In the genomic region with DNA sequence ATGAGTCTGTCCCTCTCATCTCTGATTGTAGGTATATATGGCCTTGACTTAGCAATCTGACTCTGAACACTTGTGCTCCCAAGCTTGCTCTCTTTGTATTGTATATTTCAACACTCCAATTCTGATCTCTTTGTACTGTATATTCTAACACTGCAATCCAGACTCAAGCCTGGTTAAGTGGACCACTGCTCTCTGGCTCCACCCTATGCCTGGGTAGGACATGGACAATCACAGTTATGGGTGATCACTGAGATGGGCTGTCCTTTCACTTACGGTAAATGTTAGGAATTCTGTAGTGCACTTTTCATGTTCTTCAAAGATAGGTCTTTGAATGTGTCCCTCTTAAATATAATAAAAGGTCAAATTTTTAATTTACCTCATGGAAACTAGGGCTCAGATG, we compare ENCODE assay signal across 22 cellular contexts.
A peak's percentile ranks its signal among the peaks of the same experiment; 100 is the strongest.
DNase-seq lines count a peak whose midpoint lies in the region; ATAC-seq and TF ChIP-seq lines count a peak whose summit lies in the region.
"Had no signal": no experiment of that assay in that cellular context is flagged by ENCODE, and none has a peak within 500 bp of the region (broad histone marks: within the 10 kb centered on the region; RNA-seq: fewer than 3 reads in every experiment).

No MANE protein-coding gene starts in this region.

- no peak for DNase-seq in CD14-positive monocyte (ENCODE audit: low spot score)
- DNase-seq in OCI-LY7 (ENCODE audit: low spot score): no peak
- no peak for DNase-seq in epithelial cell of proximal tubule (ENCODE audit: low read depth)
- DNase-seq in activated T-cell treated with anti-CD3 and anti-CD28 coated beads, Interleukin-2, amount 50 U/mL, for 24 hours: no peak
- no peak for DNase-seq in T-helper 2 cell treated with Interferon-gamma antibody and Interleukin-4, amounts not matched to agents 5 μg/mL and 100 μg/mL, for 36 hours (ENCODE audit: low spot score)
- DNase-seq: CD4-positive, alpha-beta memory T cell; DND-41; GM23248; IMR-90; Kasumi-1; NCI-H1436; NCI-H2081; NCI-H226; NCI-H526 treated with DMSO at 0.1 percent for 48 hours; Peyer's patch; Right ventricle myocardium superior had no signal

- no peaks in the 10 kb centered on the region for H3K9me2 ChIP-seq in OCI-LY7 (ENCODE audit: insufficient read depth, low read length)
- H3K9me2 ChIP-seq: SK-N-SH had no signal

- H4K20me1 ChIP-seq in OCI-LY7 (ENCODE audit: insufficient read depth, low read length): no peaks in the 10 kb centered on the region

- H3K4me1 ChIP-seq in OCI-LY7 (ENCODE audit: insufficient read depth, low read length, poor library complexity, severe bottlenecking): no peaks in the 10 kb centered on the region
- H3K4me1 ChIP-seq: Peyer's patch had no signal

- H3K9me3 ChIP-seq in OCI-LY7 (ENCODE audit: low read length): no peaks in the 10 kb centered on the region
- H3K9me3 ChIP-seq: Peyer's patch, SK-N-SH had no signal

- intact Hi-C loops in CD14-positive monocyte (cut with micrococcal nuclease) (no loop called here), OCI-LY7 (cut with micrococcal nuclease; ENCODE audit: unreplicated experiment) (no loop called here)

- TF ChIP-seq CTCF in CD14-positive monocyte (IDR thresholded peaks at IDR 0.05): peak; percentile 26
- TF ChIP-seq CTCF in GM12874 (IDR thresholded peaks at IDR 0.05; ENCODE audit: insufficient read depth, low read depth, low read length): 0 out of 2 replicates have a peak, but pooled peaks have one; percentile 16
- peak; percentile 38; the same call in 1 of the 2 replicates for TF ChIP-seq CTCF in OCI-LY7 (conservative IDR thresholded peaks at IDR 0.05; ENCODE audit: low read length)
- peak; percentile 44 for TF ChIP-seq CTCF in epithelial cell of proximal tubule (conservative IDR thresholded peaks at IDR 0.05; ENCODE audit: low read depth, low read length)

- peaks cover 0 to 2% (median 0%) of the 10 kb centered on the region in 7 donors for H3K9me3 Mint-ChIP-seq in CD14-positive monocyte
- no peaks in the 10 kb centered on the region for H3K9me3 Mint-ChIP-seq in activated T-cell treated with anti-CD3 and anti-CD28 coated beads, Interleukin-2, amount 50 U/mL, for 24 hours
- no peaks in the 10 kb centered on the region for H3K9me3 Mint-ChIP-seq in T-helper 2 cell treated with Interferon-gamma antibody and Interleukin-4, amounts not matched to agents 5 μg/mL and 100 μg/mL, for 36 hours
- H3K9me3 Mint-ChIP-seq: T-helper 1 cell treated with Interleukin-12 subunit alpha and Interleukin-12 subunit beta and Interleukin-4 antibody, amounts not matched to agents 30 μg/mL and 1 μg/mL, for 36 hours had no signal

- no peaks in the 10 kb centered on the region for H3K79me2 ChIP-seq in OCI-LY7 (ENCODE audit: insufficient read depth, low read depth, low read length)

- CTCF ChIA-PET in OCI-LY7 (lab: Charles Lee; ENCODE audit: unreplicated experiment): no interaction called here

- no peak for ATAC-seq in HG03442 (IDR thresholded peaks at IDR 0.05; ENCODE audit: unreplicated experiment)
- ATAC-seq in HG02852 (IDR thresholded peaks at IDR 0.05; ENCODE audit: unreplicated experiment): no peak

- H2AFZ ChIP-seq in OCI-LY7 (ENCODE audit: low read length): no peak overlapping the region
- H2AFZ ChIP-seq: GM23248 had no signal

- H3K27ac ChIP-seq in OCI-LY7 (ENCODE audit: low read depth, low read length, poor library complexity, severe bottlenecking): no peak overlapping the region
- H3K27ac ChIP-seq: GM23248, Peyer's patch had no signal

- H3K27me3 Mint-ChIP-seq in CD14-positive monocyte (ENCODE audit: low read depth in 3 of 3): peaks cover 7 to 13% (median 11%) of the 10 kb centered on the region in 3 donors
- H3K27me3 Mint-ChIP-seq in activated T-cell treated with anti-CD3 and anti-CD28 coated beads, Interleukin-2, amount 50 U/mL, for 24 hours: peaks cover 5% of the 10 kb centered on the region
- H3K27me3 Mint-ChIP-seq in T-helper 2 cell treated with Interferon-gamma antibody and Interleukin-4, amounts not matched to agents 5 μg/mL and 100 μg/mL, for 36 hours (ENCODE audit: low read depth): no peaks in the 10 kb centered on the region

- H3K4me2 ChIP-seq in OCI-LY7 (ENCODE audit: low read length): no peak overlapping the region
- H3K4me2 ChIP-seq: SK-N-SH had no signal

- no peaks in the 10 kb centered on the region for H3K36me3 ChIP-seq in OCI-LY7 (ENCODE audit: insufficient read depth, low read length)
- H3K36me3 ChIP-seq: Peyer's patch had no signal

- no TSS peak for BruUV-seq in OCI-LY7 (replicated peaks; lab: Mats Ljungman, UMichigan)

- H3K36me3 Mint-ChIP-seq in CD14-positive monocyte: no peaks in the 10 kb centered on the region
- no peaks in the 10 kb centered on the region for H3K36me3 Mint-ChIP-seq in activated T-cell treated with anti-CD3 and anti-CD28 coated beads, Interleukin-2, amount 50 U/mL, for 24 hours (ENCODE audit: low read depth)
- no peaks in the 10 kb centered on the region for H3K36me3 Mint-ChIP-seq in T-helper 2 cell treated with Interferon-gamma antibody and Interleukin-4, amounts not matched to agents 5 μg/mL and 100 μg/mL, for 36 hours (ENCODE audit: low read depth)
- H3K36me3 Mint-ChIP-seq: CD4-positive, alpha-beta memory T cell had no signal

- H3K27ac Mint-ChIP-seq in CD14-positive monocyte: no peak overlapping the region
- H3K27ac Mint-ChIP-seq in activated T-cell treated with anti-CD3 and anti-CD28 coated beads, Interleukin-2, amount 50 U/mL, for 24 hours: no peak overlapping the region
- no peak overlapping the region for H3K27ac Mint-ChIP-seq in T-helper 2 cell treated with Interferon-gamma antibody and Interleukin-4, amounts not matched to agents 5 μg/mL and 100 μg/mL, for 36 hours
- H3K27ac Mint-ChIP-seq: B cell; CD4-positive, alpha-beta memory T cell; T-helper 1 cell treated with Interleukin-12 subunit alpha and Interleukin-12 subunit beta and Interleukin-4 antibody, amounts not matched to agents 30 μg/mL and 1 μg/mL, for 36 hours had no signal

- POLR2A ChIA-PET in OCI-LY7 (lab: Charles Lee): no interaction called here

- H3K4me1 Mint-ChIP-seq in CD14-positive monocyte: no peaks in the 10 kb centered on the region
- no peaks in the 10 kb centered on the region for H3K4me1 Mint-ChIP-seq in activated T-cell treated with anti-CD3 and anti-CD28 coated beads, Interleukin-2, amount 50 U/mL, for 24 hours (ENCODE audit: low read depth)
- no peaks in the 10 kb centered on the region for H3K4me1 Mint-ChIP-seq in T-helper 2 cell treated with Interferon-gamma antibody and Interleukin-4, amounts not matched to agents 5 μg/mL and 100 μg/mL, for 36 hours (ENCODE audit: low read depth)
- H3K4me1 Mint-ChIP-seq: B cell; CD4-positive, alpha-beta memory T cell had no signal

- H3K4me3 Mint-ChIP-seq in CD14-positive monocyte: no peak overlapping the region
- H3K4me3 Mint-ChIP-seq in activated T-cell treated with anti-CD3 and anti-CD28 coated beads, Interleukin-2, amount 50 U/mL, for 24 hours: no peak overlapping the region
- no peak overlapping the region for H3K4me3 Mint-ChIP-seq in T-helper 2 cell treated with Interferon-gamma antibody and Interleukin-4, amounts not matched to agents 5 μg/mL and 100 μg/mL, for 36 hours
- H3K4me3 Mint-ChIP-seq: B cell; T-helper 1 cell treated with Interleukin-12 subunit alpha and Interleukin-12 subunit beta and Interleukin-4 antibody, amounts not matched to agents 30 μg/mL and 1 μg/mL, for 36 hours had no signal

- H3K4me3 ChIP-seq in OCI-LY7 (ENCODE audit: low read depth, low read length, poor library complexity, severe bottlenecking) (no peak overlapping the region), epithelial cell of proximal tubule (ENCODE audit: low read depth, low read length) (no peak overlapping the region)
- H3K4me3 ChIP-seq: GM23248, Peyer's patch had no signal
